ENCODE assay signal across 9 cellular contexts in the genomic region with DNA sequence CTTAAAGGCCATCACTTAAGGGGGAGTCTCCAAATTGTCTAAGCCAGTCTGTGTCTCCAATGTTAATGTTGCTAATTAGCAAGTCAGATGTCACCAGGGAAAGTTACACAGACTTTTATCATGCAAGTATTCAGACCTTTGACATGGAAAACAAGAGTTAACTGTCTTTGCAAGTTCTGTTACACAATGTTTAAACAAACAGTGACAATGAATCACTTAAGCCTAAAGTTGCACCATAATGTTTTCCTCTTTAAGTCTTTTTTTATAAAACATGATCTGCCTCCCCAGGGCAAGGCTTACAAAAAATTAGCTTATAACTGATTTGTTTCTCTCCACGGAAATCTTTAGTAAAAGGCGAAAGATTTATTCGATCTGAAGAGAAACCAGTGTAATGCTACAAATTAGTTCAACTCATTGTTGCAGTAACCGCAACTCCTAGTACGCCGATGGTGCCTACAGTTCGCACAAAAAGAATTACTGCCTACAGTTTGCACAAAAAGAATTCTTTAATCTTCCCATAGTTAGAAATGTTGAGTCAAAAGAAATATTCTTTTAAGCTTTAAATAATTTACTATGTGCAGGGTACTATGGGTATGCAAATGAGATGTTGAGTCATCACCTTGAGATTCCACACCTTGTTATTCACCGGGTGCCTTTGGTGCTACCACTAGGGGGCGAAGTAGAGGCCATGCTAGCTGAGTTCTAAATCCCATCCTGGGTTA. TPM values are rescaled to one million over a fixed set of nuclear protein-coding genes. Genes with fewer than 3 reads are reported as not detected.
DNase-seq lines count a peak whose midpoint lies in the region; ATAC-seq, FAIRE-seq and TF ChIP-seq lines count a peak whose summit lies in the region.
"Had no signal": no experiment of that assay in that cellular context is flagged by ENCODE, and none has a peak within 500 bp of the region (broad histone marks: within the 10 kb centered on the region; RNA-seq: fewer than 3 reads in every experiment).

No MANE protein-coding gene starts in this region.

- H3K27ac ChIP-seq in CD4-positive, alpha-beta memory T cell (ENCODE audit: low read depth, low read length) = peak overlapping the region; percentile 17

- H3K4me3 Mint-ChIP-seq in CD4-positive, alpha-beta memory T cell = peak overlapping the region in 7 of 8 donors; percentile 24 to 67 (median 58)
- H3K4me3 Mint-ChIP-seq in osteocyte (ENCODE audit: unreplicated experiment) = no peak overlapping the region

- H3K4me1 ChIP-seq in CD4-positive, alpha-beta memory T cell (ENCODE audit: insufficient read depth, low read length) = peaks cover 18% of the 10 kb centered on the region

- peak; percentile 58 for TF ChIP-seq CTCF in osteocyte (IDR thresholded peaks at IDR 0.05)

- H3K4me1 Mint-ChIP-seq in CD4-positive, alpha-beta memory T cell = peaks cover 15 to 27% (median 22%) of the 10 kb centered on the region in 4 donors
- H3K4me1 Mint-ChIP-seq in osteocyte (ENCODE audit: unreplicated experiment) = peaks cover 21% of the 10 kb centered on the region

- no peaks in the 10 kb centered on the region for H3K27me3 ChIP-seq in CD4-positive, alpha-beta memory T cell (ENCODE audit: insufficient read depth, low read length)

- CTCF ChIA-PET in CD4-positive, alpha-beta memory T cell (lab: Charles Lee; ENCODE audit: partially characterized antibody) = interaction anchor here (0.6 to 5.6 kb wide), 19 partner anchors 10 to 76 kb away, joined by 3 to 71 read pairs (median 4); no protein-coding TSS in a partner anchor

- peak; percentile 89 for TF ChIP-seq POLR2A in GM18951 (IDR thresholded peaks at IDR 0.05; ENCODE audit: extremely low read depth, insufficient read depth, insufficient read length)

- in situ Hi-C loops in GM18951 (cut with MboI; ENCODE audit: low sequenced_read_pairs, unreplicated experiment) = no loop called here

- peaks cover 0 to 7% of the 10 kb centered on the region in 2 donors for H3K36me3 Mint-ChIP-seq in CD4-positive, alpha-beta memory T cell
- no peaks in the 10 kb centered on the region for H3K36me3 Mint-ChIP-seq in osteocyte (ENCODE audit: unreplicated experiment)

- peak; percentile 75 for ATAC-seq in HG03108 (IDR thresholded peaks at IDR 0.05; ENCODE audit: unreplicated experiment)

- H3K36me3 ChIP-seq in CD4-positive, alpha-beta memory T cell (ENCODE audit: insufficient read depth, low read length) = no peaks in the 10 kb centered on the region

- H3K27me3 Mint-ChIP-seq in CD4-positive, alpha-beta memory T cell = no peaks in the 10 kb centered on the region
- H3K27me3 Mint-ChIP-seq in osteocyte (ENCODE audit: unreplicated experiment) = no peaks in the 10 kb centered on the region

- peak overlapping the region; percentile 69 to 93 (median 89) for H3K27ac Mint-ChIP-seq in CD4-positive, alpha-beta memory T cell
- H3K27ac Mint-ChIP-seq in osteocyte (ENCODE audit: unreplicated experiment) = peak overlapping the region; percentile 15

- intact Hi-C loops in CD4-positive, alpha-beta memory T cell (cut with micrococcal nuclease) = loop anchor here (1.0 kb wide), 1 partner anchor 26 kb away; no protein-coding TSS in a partner anchor

- no peaks in the 10 kb centered on the region for H3K9me3 ChIP-seq in CD4-positive, alpha-beta memory T cell (ENCODE audit: control insufficient read depth in 1 of 2, low read length in 2 of 2)

- POLR2A ChIA-PET in CD4-positive, alpha-beta memory T cell (lab: Charles Lee; ENCODE audit: partially characterized antibody) = interaction anchor here (0.9 to 1.7 kb wide), 9 partner anchors 11 to 884 kb away, joined by 3 to 9 read pairs (median 4); partner anchors contain the start of gene HHAT

- FAIRE-seq in urothelium cell line (lab: Jason Lieb, UNC) = no peak

- H3K4me3 ChIP-seq in CD4-positive, alpha-beta memory T cell (ENCODE audit: low read length in 2 of 2) = no peak overlapping the region

- no peaks in the 10 kb centered on the region for H3K9me3 Mint-ChIP-seq in CD4-positive, alpha-beta memory T cell
- no peaks in the 10 kb centered on the region for H3K9me3 Mint-ChIP-seq in osteocyte (ENCODE audit: unreplicated experiment)

- DNase-seq in CD4-positive, alpha-beta memory T cell = peak; percentile 75 to 83 (median 79)
- peak; percentile 96 for DNase-seq in NCI-H82 (lab: John Stamatoyannopoulos, UW)
- peak; percentile 88 for DNase-seq in activated CD8-positive, alpha-beta memory T cell treated with anti-CD3 and anti-CD28 coated beads for 24 hours
- DNase-seq in fibroblast of gingiva (ENCODE audit: low read depth) = peak; percentile 73
- no peak for DNase-seq in osteocyte (ENCODE audit: extremely low spot score, unreplicated experiment)
- peak; percentile 80 for DNase-seq in urothelium cell line (ENCODE audit: low spot score)
- DNase-seq: left cardiac atrium had no signal

RNA-seq across cellular contexts. Expression of gene HHAT, which starts 45.3 kb away (rescaled TPM):
- 1 to 10 TPM; 6.5 to 6.8 TPM for total RNA-seq in CD4-positive, alpha-beta memory T cell
- 1 to 10 TPM; 4.3 to 5.2 TPM for polyA plus RNA-seq in CD4-positive, alpha-beta memory T cell
- total RNA-seq in osteocyte = 6.0 and 7.0 TPM in 2 replicates
